Comparison of ENCODE assay signal across 8 cellular contexts in genomic region chr4:76011700-76012387, GRCh38. TPM values are rescaled to one million over a fixed set of nuclear protein-coding genes. Genes with fewer than 3 reads are reported as not detected.
DNase-seq lines count a peak whose midpoint lies in the region; ATAC-seq, FAIRE-seq and TF ChIP-seq lines count a peak whose summit lies in the region.

No MANE protein-coding gene starts in this region.

- intact Hi-C loops in dorsolateral prefrontal cortex (cut with DNase I): no loop called here

- DNase-seq in AG09309 (ENCODE audit: low read depth) (peak; percentile 11), dorsolateral prefrontal cortex (no peak), myocyte (ENCODE audit: low read depth) (peak; percentile 61), urothelium cell line (ENCODE audit: low spot score) (no peak)
- DNase-seq in stimulated activated CD4-positive, alpha-beta T cell treated with anti-CD3 and anti-CD28 coated beads, Interleukin-2, amount 100 ng/mL, for 48 hours: no peak

- no peak overlapping the region for H3K4me3 ChIP-seq in AG09309 (ENCODE audit: control insufficient read depth, low read depth, low read length)
- peak overlapping the region in 22 of 59 donors; percentile 1 to 35 (median 18) for H3K4me3 ChIP-seq in dorsolateral prefrontal cortex

- ATAC-seq in GM19438 (IDR thresholded peaks at IDR 0.05; ENCODE audit: low read depth, unreplicated experiment): peak; percentile 64
- ATAC-seq in HG03521 (IDR thresholded peaks at IDR 0.05; ENCODE audit: unreplicated experiment): peak; percentile 49
- no peak for ATAC-seq in HG02970 (IDR thresholded peaks at IDR 0.05; ENCODE audit: low FRiP score, unreplicated experiment)

- FAIRE-seq in urothelium cell line (lab: Jason Lieb, UNC): no peak

- H3K27ac ChIP-seq in dorsolateral prefrontal cortex: peak overlapping the region in 38 of 59 donors; percentile 1 to 75 (median 42)

- H3K27me3 ChIP-seq in dorsolateral prefrontal cortex: no peaks in the 10 kb centered on the region

- TF ChIP-seq CTCF in AG09309 (IDR thresholded peaks at IDR 0.05; ENCODE audit: control insufficient read depth, insufficient read depth, low read depth, low read length, missing control alignments) (no peak), dorsolateral prefrontal cortex (IDR thresholded peaks at IDR 0.05 in 54 of 56, conservative IDR thresholded peaks at IDR 0.05 in 2 of 56; ENCODE audit: low read depth in 1 of 56, partially characterized antibody in 56 of 56) (no peak)

RNA-seq across cellular contexts. Expression of gene CXCL9, which starts 4.5 kb away (rescaled TPM):
- total RNA-seq in dorsolateral prefrontal cortex: 1 to 10 TPM in 3 of 120 experiments, under 1 TPM in 14, not detected in 103; 0.18 to 9.4 (median 0.25) TPM
- not detected in 2 replicates for total RNA-seq in myocyte
- polyA plus RNA-seq in myocyte (2012): not detected

RNA-seq across cellular contexts. Expression of gene CXCL10, which starts 11.5 kb away (rescaled TPM):
- 10 to 100 TPM in 4 of 120 experiments, 1 to 10 TPM in 24, under 1 TPM in 32, not detected in 60; 0.36 to 43.6 (median 0.84) TPM for total RNA-seq in dorsolateral prefrontal cortex
- not detected in 2 replicates for total RNA-seq in myocyte
- not detected for polyA plus RNA-seq in myocyte (2012)

RNA-seq across cellular contexts. Expression of gene SDAD1, which starts 21.1 kb away (rescaled TPM):
- total RNA-seq in dorsolateral prefrontal cortex (10 to 100 TPM; 23.7 to 61.0 (median 42.7) TPM), myocyte (45.6 and 48.5 TPM in 2 replicates)
- polyA plus RNA-seq in myocyte (2012): 16.2 TPM

RNA-seq across cellular contexts. Expression of gene CXCL11, which starts 24.0 kb away (rescaled TPM):
- 10 to 100 TPM in 2 of 120 experiments, 1 to 10 TPM in 18, under 1 TPM in 41, not detected in 59; 0.28 to 23.7 (median 0.63) TPM for total RNA-seq in dorsolateral prefrontal cortex
- total RNA-seq in myocyte: not detected in 2 replicates
- polyA plus RNA-seq in myocyte (2012): not detected

Comparison
In these comparisons a context has a peak if more than half of its experiments do, and no peak if none do; other contexts are left out.
1. DNase-seq: peak in AG09309 (single experiment) and myocyte (single experiment); none in dorsolateral prefrontal cortex (0 of 10), stimulated activated CD4-positive, alpha-beta T cell treated with anti-CD3 and anti-CD28 coated beads, Interleukin-2, amount 100 ng/mL, for 48 hours (0 of 2) and urothelium cell line (single experiment).